Comparison of ENCODE assay signal across 8 cellular contexts in genomic region chr7:22726849-22727792, GRCh38. TPM values are rescaled to one million over a fixed set of nuclear protein-coding genes. Genes with fewer than 3 reads are reported as not detected.
DNase-seq lines count a peak whose midpoint lies in the region; ATAC-seq, FAIRE-seq and TF ChIP-seq lines count a peak whose summit lies in the region.

Gene IL6, plus strand, starts transcription at chr7:22727200. Its CDS starts 63 bp downstream, at chr7:22727263.

- TF ChIP-seq EP300 in Ishikawa (IDR thresholded peaks at IDR 0.05; ENCODE audit: borderline replicate concordance): peak; percentile 25; the same call in 1 of the 2 replicates

- H3K9me3 ChIP-seq in keratinocyte (ENCODE audit: control insufficient read depth, low read depth, low read length) (no peaks in the 10 kb centered on the region), skeletal muscle tissue (ENCODE audit: control insufficient read depth in 3 of 3, low read length in 3 of 3) (no peaks in the 10 kb centered on the region)

- H3K4me3 ChIP-seq in keratinocyte (ENCODE audit: control insufficient read depth in 2 of 3, extremely low read depth in 1 of 3, insufficient read depth in 2 of 3, low read depth in 1 of 3, low read length in 3 of 3): peak within 1 kb of the TSS in 2 of 3 experiments; percentile 2 to 28
- peak within 1 kb of the TSS; percentile 39 to 69 (median 67) for H3K4me3 ChIP-seq in skeletal muscle tissue (ENCODE audit: low read length in 3 of 3)

- no peak for ATAC-seq in HG02588 (IDR thresholded peaks at IDR 0.05; ENCODE audit: unreplicated experiment)
- no peak for ATAC-seq in HG02610 (IDR thresholded peaks at IDR 0.05; ENCODE audit: unreplicated experiment)

- no peak for FAIRE-seq in keratinocyte (lab: Jason Lieb, UNC)

- CTCF ChIA-PET in RWPE1 (lab: Yijun Ruan, JAX): interaction anchor here (0.6 to 4.9 kb wide), 16 partner anchors 10 to 616 kb away, joined by 3 to 50 read pairs (median 4); no protein-coding TSS in a partner anchor

- TF ChIP-seq RAD21 in Ishikawa (IDR thresholded peaks at IDR 0.05; ENCODE audit: low read depth): no peak

- H3K4me2 ChIP-seq in keratinocyte (ENCODE audit: control insufficient read depth, extremely low read depth, insufficient read depth, low read depth, low read length): peak within 1 kb of the TSS; percentile 57

- TF ChIP-seq CTCF in RWPE1 (conservative IDR thresholded peaks at IDR 0.05; ENCODE audit: low read depth) (no peak), keratinocyte (optimal IDR thresholded peaks at IDR 0.05 in 1 of 3, IDR thresholded peaks at IDR 0.05 in 1 of 3, conservative IDR thresholded peaks at IDR 0.05 in 1 of 3; ENCODE audit: extremely low read depth in 1 of 3, insufficient read depth in 2 of 3, low read length in 3 of 3) (no peak)

- H2AFZ ChIP-seq in keratinocyte (ENCODE audit: control insufficient read depth, low read length): no peak within 1 kb of the TSS

- H3K79me2 ChIP-seq in keratinocyte (ENCODE audit: control insufficient read depth, insufficient read depth, low read length): no peaks in the 10 kb centered on the region

- H3K36me3 ChIP-seq in keratinocyte (ENCODE audit: control insufficient read depth in 2 of 2, extremely low read depth in 1 of 2, insufficient read depth in 2 of 2, low read length in 2 of 2) (no peaks in the 10 kb centered on the region), skeletal muscle tissue (ENCODE audit: control insufficient read depth in 3 of 3, insufficient read depth in 3 of 3, low read length in 3 of 3) (no peaks in the 10 kb centered on the region)

- H3K27me3 ChIP-seq in keratinocyte (ENCODE audit: control insufficient read depth, extremely low read depth, insufficient read depth, low read length) (no peaks in the 10 kb centered on the region), skeletal muscle tissue (ENCODE audit: control insufficient read depth in 3 of 3, insufficient read depth in 3 of 3, low read length in 3 of 3) (no peaks in the 10 kb centered on the region)

- POLR2A ChIA-PET in RWPE1 (lab: Yijun Ruan, JAX; ENCODE audit: low non-redundant PET): interaction anchor here (0.6 kb wide), 1 partner anchor 47 kb away, joined by 7 read pairs; no protein-coding TSS in a partner anchor

- dilution Hi-C loops in keratinocyte (cut with MboI; ENCODE audit: extremely low pct_ligation_motif_present, low sequenced_read_pairs): loop anchor here (25.0 kb wide), 1 partner anchor 165 kb away; no protein-coding TSS in a partner anchor

- no peaks in the 10 kb centered on the region for H3K9me1 ChIP-seq in keratinocyte (ENCODE audit: control insufficient read depth, extremely low read depth, insufficient read depth, low read length)

- DNase-seq in COLO668 (lab: John Stamatoyannopoulos, UW; ENCODE audit: unreplicated experiment) (peak; percentile 71), RWPE1 (ENCODE audit: low spot score) (peak; percentile 58), caudate nucleus (lab: John Stamatoyannopoulos, UW) (peak in 36 of 61 donors; percentile 4 to 58 (median 26)), keratinocyte (ENCODE audit: low read depth, low spot score) (peak; percentile 77)

- H3K4me1 ChIP-seq in keratinocyte (ENCODE audit: control insufficient read depth, extremely low read depth, insufficient read depth, low read length) (peaks cover 22% of the 10 kb centered on the region), skeletal muscle tissue (ENCODE audit: control insufficient read depth in 3 of 3, insufficient read depth in 3 of 3, low read length in 3 of 3) (peaks cover 41 to 48% (median 41%) of the 10 kb centered on the region in 3 donors)

- no peaks in the 10 kb centered on the region for H4K20me1 ChIP-seq in keratinocyte (ENCODE audit: control insufficient read depth, extremely low read depth, insufficient read depth, low read length)

- H3K27ac ChIP-seq in RWPE1: peak within 1 kb of the TSS; percentile 90
- H3K27ac ChIP-seq in caudate nucleus (ENCODE audit: low read depth, low read length): no peak within 1 kb of the TSS
- peak within 1 kb of the TSS; percentile 50 for H3K27ac ChIP-seq in keratinocyte (ENCODE audit: control insufficient read depth, insufficient read depth, low read length)
- H3K27ac ChIP-seq in skeletal muscle tissue (ENCODE audit: low read depth, low read length): peak within 1 kb of the TSS; percentile 82

- H3K9ac ChIP-seq in keratinocyte (ENCODE audit: control insufficient read depth, extremely low read depth, insufficient read depth, low read length) (peak within 1 kb of the TSS; percentile 31), skeletal muscle tissue (ENCODE audit: low read depth in 1 of 3, low read length in 3 of 3) (peak within 1 kb of the TSS; percentile 66 to 71 (median 69))

TF ChIP-seq in Ishikawa, 13 proteins besides CTCF, POLR2A, EP300 and RAD21:
- TF ChIP-seq ZBTB7A (IDR thresholded peaks at IDR 0.05; ENCODE audit: low read depth): peak; percentile 7; the same call in 1 of the 2 replicates
- TF ChIP-seq TCF12 (IDR thresholded peaks at IDR 0.05; ENCODE audit: low read depth): peak; percentile 24; the same call in 1 of the 2 replicates
- TF ChIP-seq FOXM1 (IDR thresholded peaks at IDR 0.05; ENCODE audit: borderline replicate concordance, low read depth): no peak
- no peak for TF ChIP-seq REST (IDR thresholded peaks at IDR 0.05; ENCODE audit: low read depth)
- 0 out of 2 replicates have a peak, but pooled peaks have one; percentile 25 for TF ChIP-seq MAX (IDR thresholded peaks at IDR 0.05)
- TF ChIP-seq TAF1 (IDR thresholded peaks at IDR 0.05; ENCODE audit: low read depth): peak; percentile 29; the same call in 1 of the 2 replicates
- peak; percentile 87 for TF ChIP-seq NFIC (IDR thresholded peaks at IDR 0.05)
- TF ChIP-seq TEAD4 (IDR thresholded peaks at IDR 0.05): peak; percentile 32; the same call in 1 of the 2 replicates
- TF ChIP-seq CREB1 (IDR thresholded peaks at IDR 0.05; ENCODE audit: low read depth): no peak
- no peak for TF ChIP-seq YY1 (IDR thresholded peaks at IDR 0.05; ENCODE audit: low read depth)
- no peak for TF ChIP-seq EGR1 (IDR thresholded peaks at IDR 0.05)
- no peak for TF ChIP-seq USF1 (IDR thresholded peaks at IDR 0.05)
- peak; percentile 46; the same call in 1 of the 2 replicates for TF ChIP-seq CEBPB (IDR thresholded peaks at IDR 0.05)

RNA-seq across cellular contexts. Expression of gene IL6, which starts in this region (rescaled TPM):
- 0.10 to 5.0 TPM (median 2.7 TPM) in 3 replicates for polyA plus RNA-seq in keratinocyte
- polyA plus RNA-seq in keratinocyte (2011; ENCODE audit: low read depth): not detected
- 2.6 and 3.2 TPM in 2 replicates for polyA plus RNA-seq in keratinocyte (2011; cell fraction: cytosol; rRNA removed)
- polyA plus RNA-seq in keratinocyte (2011; cell fraction: nucleus; rRNA removed): 25.2 and 38.7 TPM in 2 replicates
- polyA plus RNA-seq in keratinocyte (2012; ENCODE audit: low replicate concordance): not detected in 2 replicates
- polyA minus RNA-seq in keratinocyte: 0.63 to 3.1 TPM in 2 of 3 replicates, not detected in the other
- polyA minus RNA-seq in keratinocyte (2011; cell fraction: cytosol; rRNA and poly(A)+ RNA removed): not detected
- 6.1 and 15.0 TPM in 2 replicates for polyA minus RNA-seq in keratinocyte (2011; cell fraction: nucleus; rRNA and poly(A)+ RNA removed)
- total RNA-seq in skeletal muscle tissue: not detected

Comparison
In these comparisons a context has a peak if more than half of its experiments do, and no peak if none do; other contexts are left out.
1. DNase-seq: peak in every context shown above with its lines; median percentile 77 in keratinocyte; 71 in COLO668; 58 in RWPE1; 26 in caudate nucleus.